Comparison of ENCODE assay signal across 9 cellular contexts in the genomic region with DNA sequence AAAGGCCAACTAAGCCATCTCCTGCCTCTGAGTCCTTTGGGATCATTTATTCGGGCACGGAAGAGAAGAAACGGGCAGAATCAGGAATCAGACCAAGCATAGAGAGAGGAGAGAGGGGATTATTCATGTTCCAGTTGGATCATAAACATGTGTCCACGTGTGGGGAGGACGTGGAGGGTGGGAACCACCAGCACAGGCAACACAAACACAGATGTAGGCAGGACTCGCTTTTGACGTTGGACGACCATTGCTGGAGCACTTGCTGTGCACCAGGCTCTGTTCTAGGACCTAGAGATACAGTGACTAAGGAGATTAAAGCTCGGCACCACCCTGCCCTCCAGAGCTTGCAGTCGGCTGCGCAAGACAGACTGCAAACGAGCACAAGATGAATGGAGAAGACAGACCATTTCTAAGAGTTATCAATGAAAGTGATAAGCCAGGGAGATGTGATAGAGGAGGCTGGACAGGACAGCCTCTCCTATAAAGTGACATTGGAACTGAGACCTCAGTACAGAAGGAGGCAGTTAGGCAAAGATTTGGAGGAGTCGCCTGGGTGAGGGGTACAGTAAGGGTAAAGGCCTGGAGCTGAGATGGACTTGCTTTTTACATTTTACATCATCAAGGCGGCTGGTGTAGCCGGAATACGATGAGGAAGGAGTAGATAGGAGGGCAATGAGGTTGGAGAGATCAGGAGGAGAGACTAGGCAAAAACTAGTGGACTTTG. TPM values are rescaled to one million over a fixed set of nuclear protein-coding genes. Genes with fewer than 3 reads are reported as not detected.
DNase-seq lines count a peak whose midpoint lies in the region; ATAC-seq and TF ChIP-seq lines count a peak whose summit lies in the region.
"Had no signal": no experiment of that assay in that cellular context is flagged by ENCODE, and none has a peak within 500 bp of the region (broad histone marks: within the 10 kb centered on the region; RNA-seq: fewer than 3 reads in every experiment).

No MANE protein-coding gene starts in this region.

- H4K20me1 ChIP-seq in PC-9 (ENCODE audit: insufficient read depth): no peaks in the 10 kb centered on the region

- no peaks in the 10 kb centered on the region for H3K9me2 ChIP-seq in PC-9 (ENCODE audit: insufficient read depth)

- no peak overlapping the region for H2AFZ ChIP-seq in PC-9
- H2AFZ ChIP-seq in parathyroid adenoma: peak overlapping the region; percentile 85

- TSS peak; percentile 95 for BruUV-seq in PC-9 (replicated peaks; lab: Mats Ljungman, UMichigan)

- H3K4me1 ChIP-seq in PC-9 (replicated peaks; ENCODE audit: insufficient read depth) (peaks cover 31% of the 10 kb centered on the region), parathyroid adenoma (peaks cover 19% of the 10 kb centered on the region)

- peak overlapping the region; percentile 63 for H3K4me3 ChIP-seq in GM12864 (ENCODE audit: low read depth, low read length)
- peak overlapping the region; percentile 74 for H3K4me3 ChIP-seq in PC-9
- H3K4me3 ChIP-seq in epithelial cell of proximal tubule (ENCODE audit: low read depth, low read length): peak overlapping the region; percentile 69
- H3K4me3 ChIP-seq in parathyroid adenoma (ENCODE audit: low read depth, low read length): peak overlapping the region; percentile 89

- H3K36me3 ChIP-seq in PC-9 (ENCODE audit: low read depth) (peaks cover 19% of the 10 kb centered on the region), parathyroid adenoma (ENCODE audit: control insufficient read depth, insufficient read depth, low read length) (no peaks in the 10 kb centered on the region)

- H3K79me2 ChIP-seq in PC-9 (ENCODE audit: low read depth): peaks cover 48% of the 10 kb centered on the region
- no peaks in the 10 kb centered on the region for H3K79me2 ChIP-seq in parathyroid adenoma

- peaks cover 48% of the 10 kb centered on the region for H3F3A ChIP-seq in PC-9 (ENCODE audit: insufficient read depth, low read depth)

- H3K27ac ChIP-seq in PC-9: peak overlapping the region; percentile 98
- H3K27ac ChIP-seq in parathyroid adenoma: peak overlapping the region; percentile 80

- no peak for DNase-seq in GM12864 (ENCODE audit: low read depth)
- DNase-seq in PC-9: no peak
- DNase-seq in epithelial cell of proximal tubule (ENCODE audit: low read depth): no peak
- no peak for DNase-seq in HCEC 1CT
- no peak for DNase-seq in cerebellum (ENCODE audit: low spot score)
- no peak for DNase-seq in NCI-H2081 (lab: John Stamatoyannopoulos, UW)

- ATAC-seq in HG03432 (IDR thresholded peaks at IDR 0.05; ENCODE audit: unreplicated experiment): no peak

- no peak overlapping the region for H3K9ac ChIP-seq in parathyroid adenoma

- H3K27me3 ChIP-seq in PC-9 (ENCODE audit: insufficient read depth, low read depth) (no peaks in the 10 kb centered on the region), parathyroid adenoma (ENCODE audit: control insufficient read depth, insufficient read depth, low read length) (no peaks in the 10 kb centered on the region)

- CTCF ChIA-PET in PC-9 (lab: Charles Lee): no interaction called here

- peak overlapping the region; percentile 93 for H3K4me2 ChIP-seq in PC-9
- H3K4me2 ChIP-seq in parathyroid adenoma (ENCODE audit: low read length): peak overlapping the region; percentile 97

- intact Hi-C loops in PC-9 (cut with micrococcal nuclease; ENCODE audit: unreplicated experiment): loop anchor here (1.0 kb wide), 5 partner anchors 21 to 96 kb away; no protein-coding TSS in a partner anchor

- POLR2A ChIA-PET in PC-9 (lab: Charles Lee; ENCODE audit: unreplicated experiment): no interaction called here

- H3K9me3 ChIP-seq in PC-9 (ENCODE audit: insufficient read depth, low read depth) (no peaks in the 10 kb centered on the region), parathyroid adenoma (ENCODE audit: control insufficient read depth, low read length) (no peaks in the 10 kb centered on the region)

- TF ChIP-seq CTCF in GM12864 (IDR thresholded peaks at IDR 0.05; ENCODE audit: low read depth, low read length, missing control alignments): no peak
- no peak for TF ChIP-seq CTCF in PC-9 (conservative IDR thresholded peaks at IDR 0.05)
- TF ChIP-seq CTCF in epithelial cell of proximal tubule (conservative IDR thresholded peaks at IDR 0.05; ENCODE audit: low read depth, low read length): no peak
- no peak for TF ChIP-seq CTCF in parathyroid adenoma (IDR thresholded peaks at IDR 0.05)

RNA-seq across cellular contexts. Expression of gene SH2D3A, which starts 0.7 kb away (rescaled TPM):
- total RNA-seq in PC-9 (2021) (43.3 and 43.4 TPM in 2 replicates), epithelial cell of proximal tubule (26.6 and 27.6 TPM in 2 replicates), cerebellum (4.9 TPM)

RNA-seq across cellular contexts. Expression of gene VAV1, which starts 6.0 kb away (rescaled TPM):
- total RNA-seq in PC-9 (2021) (7.5 and 8.2 TPM in 2 replicates), epithelial cell of proximal tubule (1.3 and 1.4 TPM in 2 replicates), cerebellum (1.8 TPM)
- total RNA-seq: HT1080 had no signal

RNA-seq across cellular contexts. Expression of gene TRIP10, which starts 27.0 kb away (rescaled TPM):
- total RNA-seq in PC-9 (2021) (84.3 and 104 TPM in 2 replicates), epithelial cell of proximal tubule (43.5 and 62.4 TPM in 2 replicates), cerebellum (3.6 TPM)

RNA-seq across cellular contexts. Expression of gene GPR108, which starts 29.1 kb away (rescaled TPM):
- total RNA-seq in PC-9 (2021): 58.3 and 66.8 TPM in 2 replicates
- 29.3 and 58.2 TPM in 2 replicates for total RNA-seq in epithelial cell of proximal tubule
- total RNA-seq in cerebellum: 13.0 TPM

RNA-seq across cellular contexts. Expression of gene C3, which starts 46.1 kb away (rescaled TPM):
- total RNA-seq in PC-9 (2021) (130 and 132 TPM in 2 replicates), epithelial cell of proximal tubule (10.0 and 16.1 TPM in 2 replicates), cerebellum (20.8 TPM)
